ENCODE assay signal across 22 cellular contexts in genomic region chr7:26460326-26460725, GRCh38.
DNase-seq lines count a peak whose midpoint lies in the region; ATAC-seq and TF ChIP-seq lines count a peak whose summit lies in the region.
"Had no signal": no experiment of that assay in that cellular context is flagged by ENCODE, and none has a peak within 500 bp of the region (broad histone marks: within the 10 kb centered on the region; RNA-seq: fewer than 3 reads in every experiment).

No MANE protein-coding gene starts in this region.

- no peaks in the 10 kb centered on the region for H3K27me3 Mint-ChIP-seq in mesothelial cell of epicardium (ENCODE audit: low read depth)
- H3K27me3 Mint-ChIP-seq in activated T-cell treated with anti-CD3 and anti-CD28 coated beads, Interleukin-2, amount 50 U/mL, for 72 hours (ENCODE audit: low read depth): peaks cover 7% of the 10 kb centered on the region

- H3K4me3 ChIP-seq in SJCRH30: no peak overlapping the region
- no peak overlapping the region for H3K4me3 ChIP-seq in smooth muscle cell
- H3K4me3 ChIP-seq in GM23248: no peak overlapping the region
- H3K4me3 ChIP-seq: Peyer's patch, SJSA1 had no signal

- 0 out of 2 replicates have a peak overlapping the region, but pooled peaks have one; percentile 2 for H3K27ac ChIP-seq in SJCRH30
- peak overlapping the region; percentile 11 for H3K27ac ChIP-seq in smooth muscle cell (ENCODE audit: low read depth)
- H3K27ac ChIP-seq in GM23248: no peak overlapping the region
- H3K27ac ChIP-seq: C4-2B, Peyer's patch, SJSA1 had no signal

- ATAC-seq in GM21825 (IDR thresholded peaks at IDR 0.05; ENCODE audit: unreplicated experiment): no peak
- ATAC-seq in activated T-cell treated with anti-CD3 and anti-CD28 coated beads, Interleukin-2, amount 50 U/mL, for 72 hours (replicated peaks in 1 of 2): no peak

- TF ChIP-seq CTCF in mesothelial cell of epicardium (IDR thresholded peaks at IDR 0.05; ENCODE audit: unreplicated experiment): no peak
- no peak for TF ChIP-seq CTCF in smooth muscle cell (IDR thresholded peaks at IDR 0.05; ENCODE audit: borderline replicate concordance, insufficient read depth, poor library complexity, severe bottlenecking)

- no peak overlapping the region for H3K9ac ChIP-seq in smooth muscle cell (ENCODE audit: low read depth)
- H3K9ac ChIP-seq in GM23248: no peak overlapping the region

- H3K4me2 ChIP-seq in smooth muscle cell: peak overlapping the region; percentile 0
- H3K4me2 ChIP-seq in GM23248 (ENCODE audit: unreplicated experiment): no peak overlapping the region

- no peaks in the 10 kb centered on the region for H3K9me2 ChIP-seq in GM23248 (ENCODE audit: insufficient read depth)

- H3K4me1 ChIP-seq in SJCRH30: peaks cover 15% of the 10 kb centered on the region
- H3K4me1 ChIP-seq in smooth muscle cell (ENCODE audit: low read depth): no peaks in the 10 kb centered on the region
- no peaks in the 10 kb centered on the region; the same call in 1 of the 2 replicates for H3K4me1 ChIP-seq in GM23248 (ENCODE audit: insufficient read depth)
- H3K4me1 ChIP-seq: Peyer's patch, SJSA1 had no signal

- H2AFZ ChIP-seq in smooth muscle cell (ENCODE audit: low read depth): no peak overlapping the region
- H2AFZ ChIP-seq in GM23248: no peak overlapping the region

- 59% methylated on average over 3 of the region's 3 CpGs for WGBS in smooth muscle cell (ENCODE audit: low lambda C conversion rate)
- 55 to 61% methylated on average over 3 of the region's 3 CpGs for WGBS in GM23248 (ENCODE audit: low coverage in 1 of 2, low lambda C conversion rate in 2 of 2, missing lambda C conversion rate in 2 of 2), 2 experiments

- H3K9me3 ChIP-seq in SJCRH30 (replicated peaks): no peaks in the 10 kb centered on the region
- H3K9me3 ChIP-seq in smooth muscle cell (replicated peaks; ENCODE audit: low read depth): no peaks in the 10 kb centered on the region
- H3K9me3 ChIP-seq in GM23248 (ENCODE audit: low read depth): no peaks in the 10 kb centered on the region
- H3K9me3 ChIP-seq: Peyer's patch, SJSA1 had no signal

- in situ Hi-C loops in GM23248 (cut with MboI): no loop called here

- no peaks in the 10 kb centered on the region for H3K36me3 ChIP-seq in SJCRH30
- no peaks in the 10 kb centered on the region for H3K36me3 ChIP-seq in smooth muscle cell (ENCODE audit: low read depth)
- no peaks in the 10 kb centered on the region for H3K36me3 ChIP-seq in GM23248 (ENCODE audit: low read depth)
- H3K36me3 ChIP-seq: Peyer's patch, SJSA1 had no signal

- H3K79me2 ChIP-seq in smooth muscle cell (ENCODE audit: low read depth) (no peaks in the 10 kb centered on the region), GM23248 (ENCODE audit: insufficient read depth) (no peaks in the 10 kb centered on the region)

- peaks cover 63% of the 10 kb centered on the region for H3K4me1 Mint-ChIP-seq in mesothelial cell of epicardium
- H3K4me1 Mint-ChIP-seq in activated T-cell treated with anti-CD3 and anti-CD28 coated beads, Interleukin-2, amount 50 U/mL, for 72 hours (ENCODE audit: low read depth): no peaks in the 10 kb centered on the region

- H3K36me3 Mint-ChIP-seq in mesothelial cell of epicardium: peaks cover 3% of the 10 kb centered on the region
- H3K36me3 Mint-ChIP-seq in activated T-cell treated with anti-CD3 and anti-CD28 coated beads, Interleukin-2, amount 50 U/mL, for 72 hours (ENCODE audit: insufficient read depth in 2 of 2): no peaks in the 10 kb centered on the region
- H3K36me3 Mint-ChIP-seq: IgD-negative memory B cell had no signal

- DNase-seq in SJCRH30 (peak in 1 of 2 experiments; percentile 8), kidney tubule cell (ENCODE audit: low spot score) (peak; percentile 20), mesothelial cell of epicardium (ENCODE audit: low spot score in 2 of 2, unreplicated experiment in 2 of 2) (no peak), smooth muscle cell (lab: John Stamatoyannopoulos, UW; ENCODE audit: unreplicated experiment) (no peak), GM23248 (no peak), NCI-H2081 (lab: John Stamatoyannopoulos, UW) (no peak)
- no peak for DNase-seq in activated T-cell treated with anti-CD3 and anti-CD28 coated beads, Interleukin-2, amount 50 U/mL, for 72 hours
- DNase-seq: GDM1, H7, HFFc6, NCI-H1105, NCI-H146, NCI-H2029 treated with DMSO at 0.1 percent for 48 hours, NCI-H2171, NCI-H345, NCI-H524, NCI-H82, Peyer's patch had no signal

- H3F3A ChIP-seq in smooth muscle cell (ENCODE audit: low read depth) (peaks cover 15% of the 10 kb centered on the region), GM23248 (ENCODE audit: insufficient read depth) (no peaks in the 10 kb centered on the region)

- H3K27me3 ChIP-seq in SJCRH30 (no peaks in the 10 kb centered on the region), smooth muscle cell (ENCODE audit: low read depth) (no peaks in the 10 kb centered on the region), GM23248 (replicated peaks; ENCODE audit: insufficient read depth) (no peaks in the 10 kb centered on the region; the same call in 1 of the 2 replicates)
- H3K27me3 ChIP-seq: Peyer's patch, SJSA1 had no signal

- peaks cover 2% of the 10 kb centered on the region for H3K9me3 Mint-ChIP-seq in mesothelial cell of epicardium
- H3K9me3 Mint-ChIP-seq in activated T-cell treated with anti-CD3 and anti-CD28 coated beads, Interleukin-2, amount 50 U/mL, for 72 hours: no peaks in the 10 kb centered on the region
- H3K9me3 Mint-ChIP-seq: IgD-negative memory B cell had no signal

- no peak overlapping the region for H3K4me3 Mint-ChIP-seq in mesothelial cell of epicardium
- no peak overlapping the region for H3K4me3 Mint-ChIP-seq in activated T-cell treated with anti-CD3 and anti-CD28 coated beads, Interleukin-2, amount 50 U/mL, for 72 hours
- H3K4me3 Mint-ChIP-seq: HFFc6, IgD-negative memory B cell had no signal

- H4K20me1 ChIP-seq in smooth muscle cell (ENCODE audit: low read depth) (no peaks in the 10 kb centered on the region), GM23248 (ENCODE audit: insufficient read depth) (no peaks in the 10 kb centered on the region)

- peak overlapping the region; percentile 98 for H3K27ac Mint-ChIP-seq in mesothelial cell of epicardium
- no peak overlapping the region for H3K27ac Mint-ChIP-seq in activated T-cell treated with anti-CD3 and anti-CD28 coated beads, Interleukin-2, amount 50 U/mL, for 72 hours
- H3K27ac Mint-ChIP-seq: HFFc6, IgD-negative memory B cell had no signal
